8 cellular contexts compared by ENCODE assay signal in the genomic region with DNA sequence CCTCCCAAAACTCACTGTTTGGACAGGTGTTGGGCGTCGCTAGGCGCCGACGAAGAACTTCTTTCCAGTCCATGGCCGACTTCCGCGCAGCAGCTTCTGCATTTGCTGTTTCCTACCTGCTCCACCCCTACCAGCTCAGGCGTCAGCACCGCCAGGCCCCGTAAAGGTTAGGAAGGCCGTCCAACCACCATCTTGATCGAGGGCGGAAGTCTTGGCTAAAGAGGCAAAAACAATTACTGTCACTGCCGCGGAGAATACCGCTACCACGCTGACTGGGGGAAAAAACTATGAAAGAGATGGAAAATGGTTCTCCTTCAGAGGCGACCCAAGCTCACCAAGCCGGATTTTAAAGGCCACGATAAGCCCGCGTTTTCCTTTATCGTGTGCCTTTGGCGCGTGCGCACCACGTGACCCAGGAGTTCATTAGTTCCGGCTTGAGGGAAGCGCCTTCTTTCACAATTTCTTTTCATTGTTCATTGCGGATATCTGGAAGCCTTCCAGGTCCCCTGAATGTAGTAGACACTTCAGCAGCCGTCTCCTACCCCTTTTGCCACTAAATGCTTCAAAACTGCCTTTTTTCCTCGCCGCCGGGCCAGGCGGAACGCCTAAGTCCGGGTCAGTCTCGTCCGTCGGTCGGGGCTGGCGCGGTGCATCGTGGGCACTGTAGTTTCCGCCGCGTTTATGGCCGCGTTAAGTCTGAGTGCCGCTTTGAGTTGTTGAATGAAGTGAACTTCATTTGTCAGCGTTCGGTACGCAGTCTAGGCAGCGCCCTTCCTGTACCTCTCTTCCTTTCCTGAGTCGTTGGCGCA. TPM values are rescaled to one million over a fixed set of nuclear protein-coding genes. Genes with fewer than 3 reads are reported as not detected.
DNase-seq lines count a peak whose midpoint lies in the region; ATAC-seq and TF ChIP-seq lines count a peak whose summit lies in the region.

A gene (minus strand): TSS at position 104 of the 809 bp plus-strand sequence. CDS start 31 bp downstream, at position 73.
A gene (plus strand): TSS at position 666 of the 809 bp plus-strand sequence. CDS start 694 bp downstream, outside the sequence.

- ATAC-seq in HG02571 (IDR thresholded peaks at IDR 0.05; ENCODE audit: unreplicated experiment): peak; percentile 86

- H4K20me1 ChIP-seq in SK-N-SH (ENCODE audit: insufficient read depth): no peaks in the 10 kb centered on the region

- no peaks in the 10 kb centered on the region for H3K27me3 ChIP-seq in SK-N-SH (ENCODE audit: insufficient read depth)
- H3K27me3 ChIP-seq in suprapubic skin: no peaks in the 10 kb centered on the region

- peaks cover 0 to 6% of the 10 kb centered on the region in 2 experiments for H3K36me3 ChIP-seq in SK-N-SH (replicated peaks in 1 of 2; ENCODE audit: control insufficient read depth in 1 of 2, insufficient read depth in 2 of 2, low read length in 1 of 2)
- no peaks in the 10 kb centered on the region for H3K36me3 ChIP-seq in suprapubic skin

- peak within 1 kb of the TSS; percentile 90 for H2AFZ ChIP-seq in SK-N-SH (ENCODE audit: low read depth)

- peak within 1 kb of the TSS; percentile 98 for H3K27ac ChIP-seq in SK-N-SH (ENCODE audit: low read depth in 2 of 2, low read length in 1 of 2)
- peak within 1 kb of the TSS; percentile 97 for H3K27ac ChIP-seq in suprapubic skin

- TF ChIP-seq CTCF in SK-N-SH (IDR thresholded peaks at IDR 0.05): no peak
- TF ChIP-seq CTCF in suprapubic skin (IDR thresholded peaks at IDR 0.05): no peak

- no peak for TF ChIP-seq RAD21 in SK-N-SH (IDR thresholded peaks at IDR 0.05; ENCODE audit: low read length)

- peaks cover 8 to 12% of the 10 kb centered on the region in 2 experiments; a peak in 3 of 4 replicates for H3K4me1 ChIP-seq in SK-N-SH (ENCODE audit: control insufficient read depth in 1 of 2, insufficient read depth in 2 of 2, low read depth in 1 of 2, low read length in 1 of 2)
- peaks cover 33% of the 10 kb centered on the region for H3K4me1 ChIP-seq in suprapubic skin

- TF ChIP-seq EP300 in SK-N-SH (IDR thresholded peaks at IDR 0.05; ENCODE audit: borderline replicate concordance in 1 of 2, low read depth in 1 of 2, low read length in 1 of 2) (peak in 1 of 2 experiments; percentile 50; a peak in 1 of 4 replicates), suprapubic skin (IDR thresholded peaks at IDR 0.05) (no peak)

- H3K9me3 ChIP-seq in SK-N-SH: no peaks in the 10 kb centered on the region
- H3K9me3 ChIP-seq in suprapubic skin: no peaks in the 10 kb centered on the region

- peak within 1 kb of the TSS; percentile 90 for H3K9ac ChIP-seq in SK-N-SH

- DNase-seq in GM04504 (ENCODE audit: low read depth) (peak; percentile 80), NCI-H1048 (lab: John Stamatoyannopoulos, UW) (peak; percentile 89), SK-N-SH (peak; percentile 84), globus pallidus (ENCODE audit: low spot score) (peak; percentile 93), nucleus accumbens (lab: John Stamatoyannopoulos, UW) (peak; percentile 61 to 99 (median 91)), suprapubic skin (ENCODE audit: low spot score in 2 of 2) (peak; percentile 93 to 96)
- peak; percentile 89 for DNase-seq in activated naive CD4-positive, alpha-beta T cell treated with anti-CD3 and anti-CD28 coated beads, Interleukin-2, amount 50 U/mL, for 16 hours

- H3F3A ChIP-seq in SK-N-SH (replicated peaks; ENCODE audit: insufficient read depth): peaks cover 6% of the 10 kb centered on the region

- H3K9me2 ChIP-seq in SK-N-SH: no peaks in the 10 kb centered on the region

- WGBS in SK-N-SH (ENCODE audit: low lambda C conversion rate): 3% methylated on average over 39 of the region's 57 CpGs
- WGBS in suprapubic skin: under 1% methylated on average over 45 of the region's 57 CpGs

- POLR2A ChIA-PET in SK-N-SH (lab: Yijun Ruan, JAX): interaction anchor here (0.5 to 1.9 kb wide), 6 partner anchors 31 to 412 kb away, joined by 3 to 8 read pairs (median 4); a partner anchor contains a TSS

- H3K4me3 ChIP-seq in SK-N-SH (ENCODE audit: low read depth in 2 of 2, low read length in 1 of 2) (peak within 1 kb of the TSS; percentile 81), suprapubic skin (peak within 1 kb of the TSS; percentile 67)

- TF ChIP-seq POLR2A in suprapubic skin (IDR thresholded peaks at IDR 0.05): no peak

- peak within 1 kb of the TSS; percentile 86 for H3K4me2 ChIP-seq in SK-N-SH

- peaks cover 60% of the 10 kb centered on the region for H3K79me2 ChIP-seq in SK-N-SH (ENCODE audit: insufficient read depth)

- CTCF ChIA-PET in SK-N-SH (lab: Yijun Ruan, JAX): interaction anchor here (0.7 to 1.3 kb wide), 5 partner anchors 18 to 693 kb away, joined by 3 to 4 read pairs (median 3); no protein-coding TSS in a partner anchor

TF ChIP-seq in SK-N-SH, 30 proteins besides CTCF, POLR2A, EP300 and RAD21 (continues in another document):
- TF ChIP-seq TEAD4 (IDR thresholded peaks at IDR 0.05; ENCODE audit: borderline replicate concordance, insufficient read depth) (no peak), NFIC (IDR thresholded peaks at IDR 0.05; ENCODE audit: borderline replicate concordance) (no peak), FOSL2 (IDR thresholded peaks at IDR 0.05; ENCODE audit: borderline replicate concordance, low read depth) (no peak), GATA2 (CRISPR knock-in tag; IDR thresholded peaks at IDR 0.05) (no peak), POLR2AphosphoS5 (IDR thresholded peaks at IDR 0.05; ENCODE audit: low read depth, low read length) (peak; percentile 19), JUND (IDR thresholded peaks at IDR 0.05) (no peak), SIN3A (IDR thresholded peaks at IDR 0.05; ENCODE audit: borderline replicate concordance, low read depth, low read length) (peak; percentile 66; the same call in 1 of the 2 replicates), TCF12 (IDR thresholded peaks at IDR 0.05) (no peak; the same call in none of the 2 replicates), RFX5 (IDR thresholded peaks at IDR 0.05; ENCODE audit: low read length) (no peak), FOXJ3 (CRISPR knock-in tag; IDR thresholded peaks at IDR 0.05) (no peak), GABPA (IDR thresholded peaks at IDR 0.05; ENCODE audit: low read depth) (peak; percentile 74), ELF1 (IDR thresholded peaks at IDR 0.05) (peak; percentile 98), EZH2phosphoT487 (IDR thresholded peaks at IDR 0.05; ENCODE audit: borderline replicate concordance, low read depth) (no peak)
- TF ChIP-seq, protein P1, sequence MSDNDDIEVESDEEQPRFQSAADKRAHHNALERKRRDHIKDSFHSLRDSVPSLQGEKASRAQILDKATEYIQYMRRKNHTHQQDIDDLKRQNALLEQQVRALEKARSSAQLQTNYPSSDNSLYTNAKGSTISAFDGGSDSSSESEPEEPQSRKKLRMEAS (IDR thresholded peaks at IDR 0.05; ENCODE audit: low read depth): peak; percentile 93
- TF ChIP-seq, protein P2, sequence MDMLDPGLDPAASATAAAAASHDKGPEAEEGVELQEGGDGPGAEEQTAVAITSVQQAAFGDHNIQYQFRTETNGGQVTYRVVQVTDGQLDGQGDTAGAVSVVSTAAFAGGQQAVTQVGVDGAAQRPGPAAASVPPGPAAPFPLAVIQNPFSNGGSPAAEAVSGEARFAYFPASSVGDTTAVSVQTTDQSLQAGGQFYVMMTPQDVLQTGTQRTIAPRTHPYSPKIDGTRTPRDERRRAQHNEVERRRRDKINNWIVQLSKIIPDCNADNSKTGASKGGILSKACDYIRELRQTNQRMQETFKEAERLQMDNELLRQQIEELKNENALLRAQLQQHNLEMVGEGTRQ (IDR thresholded peaks at IDR 0.05; ENCODE audit: borderline replicate concordance, low read depth, low read length): peak; percentile 75
- TF ChIP-seq, protein P3, sequence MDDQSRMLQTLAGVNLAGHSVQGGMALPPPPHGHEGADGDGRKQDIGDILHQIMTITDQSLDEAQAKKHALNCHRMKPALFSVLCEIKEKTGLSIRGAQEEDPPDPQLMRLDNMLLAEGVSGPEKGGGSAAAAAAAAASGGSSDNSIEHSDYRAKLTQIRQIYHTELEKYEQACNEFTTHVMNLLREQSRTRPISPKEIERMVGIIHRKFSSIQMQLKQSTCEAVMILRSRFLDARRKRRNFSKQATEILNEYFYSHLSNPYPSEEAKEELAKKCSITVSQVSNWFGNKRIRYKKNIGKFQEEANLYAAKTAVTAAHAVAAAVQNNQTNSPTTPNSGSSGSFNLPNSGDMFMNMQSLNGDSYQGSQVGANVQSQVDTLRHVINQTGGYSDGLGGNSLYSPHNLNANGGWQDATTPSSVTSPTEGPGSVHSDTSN (IDR thresholded peaks at IDR 0.05): no peak
- TF ChIP-seq, protein P4, sequence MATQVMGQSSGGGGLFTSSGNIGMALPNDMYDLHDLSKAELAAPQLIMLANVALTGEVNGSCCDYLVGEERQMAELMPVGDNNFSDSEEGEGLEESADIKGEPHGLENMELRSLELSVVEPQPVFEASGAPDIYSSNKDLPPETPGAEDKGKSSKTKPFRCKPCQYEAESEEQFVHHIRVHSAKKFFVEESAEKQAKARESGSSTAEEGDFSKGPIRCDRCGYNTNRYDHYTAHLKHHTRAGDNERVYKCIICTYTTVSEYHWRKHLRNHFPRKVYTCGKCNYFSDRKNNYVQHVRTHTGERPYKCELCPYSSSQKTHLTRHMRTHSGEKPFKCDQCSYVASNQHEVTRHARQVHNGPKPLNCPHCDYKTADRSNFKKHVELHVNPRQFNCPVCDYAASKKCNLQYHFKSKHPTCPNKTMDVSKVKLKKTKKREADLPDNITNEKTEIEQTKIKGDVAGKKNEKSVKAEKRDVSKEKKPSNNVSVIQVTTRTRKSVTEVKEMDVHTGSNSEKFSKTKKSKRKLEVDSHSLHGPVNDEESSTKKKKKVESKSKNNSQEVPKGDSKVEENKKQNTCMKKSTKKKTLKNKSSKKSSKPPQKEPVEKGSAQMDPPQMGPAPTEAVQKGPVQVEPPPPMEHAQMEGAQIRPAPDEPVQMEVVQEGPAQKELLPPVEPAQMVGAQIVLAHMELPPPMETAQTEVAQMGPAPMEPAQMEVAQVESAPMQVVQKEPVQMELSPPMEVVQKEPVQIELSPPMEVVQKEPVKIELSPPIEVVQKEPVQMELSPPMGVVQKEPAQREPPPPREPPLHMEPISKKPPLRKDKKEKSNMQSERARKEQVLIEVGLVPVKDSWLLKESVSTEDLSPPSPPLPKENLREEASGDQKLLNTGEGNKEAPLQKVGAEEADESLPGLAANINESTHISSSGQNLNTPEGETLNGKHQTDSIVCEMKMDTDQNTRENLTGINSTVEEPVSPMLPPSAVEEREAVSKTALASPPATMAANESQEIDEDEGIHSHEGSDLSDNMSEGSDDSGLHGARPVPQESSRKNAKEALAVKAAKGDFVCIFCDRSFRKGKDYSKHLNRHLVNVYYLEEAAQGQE (IDR thresholded peaks at IDR 0.05; ENCODE audit: low read depth, low read length): no peak

RNA-seq across cellular contexts. Expression of the first gene that starts in this region (rescaled TPM):
- 6.2 and 8.3 TPM in 2 replicates for polyA plus RNA-seq in SK-N-SH (2012; rRNA removed)
- polyA plus RNA-seq in SK-N-SH (2012; cell fraction: cytosol; rRNA removed): 11.4 and 15.3 TPM in 2 replicates
- 4.8 and 9.2 TPM in 2 replicates for polyA plus RNA-seq in SK-N-SH (2012; cell fraction: nucleus; rRNA removed)
- total RNA-seq in suprapubic skin: 10 to 100 TPM; 10.0 to 14.2 (median 12.4) TPM

RNA-seq across cellular contexts. Expression of the second gene that starts in this region (rescaled TPM):
- polyA plus RNA-seq in SK-N-SH (2012; rRNA removed): 17.9 and 19.0 TPM in 2 replicates
- polyA plus RNA-seq in SK-N-SH (2012; cell fraction: cytosol; rRNA removed): 16.6 and 17.5 TPM in 2 replicates
- 64.0 and 69.9 TPM in 2 replicates for polyA plus RNA-seq in SK-N-SH (2012; cell fraction: nucleus; rRNA removed)
- total RNA-seq in suprapubic skin: 10 to 100 TPM; 31.6 to 45.2 (median 40.9) TPM

Comparison
In these comparisons a context has a peak if more than half of its experiments do, and no peak if none do; other contexts are left out.
1. Peak in every context shown above with its lines: DNase-seq, ATAC-seq, H3K4me3 ChIP-seq and H3K27ac ChIP-seq.